Comparison of ENCODE assay signal across 21 cellular contexts in the genomic region with DNA sequence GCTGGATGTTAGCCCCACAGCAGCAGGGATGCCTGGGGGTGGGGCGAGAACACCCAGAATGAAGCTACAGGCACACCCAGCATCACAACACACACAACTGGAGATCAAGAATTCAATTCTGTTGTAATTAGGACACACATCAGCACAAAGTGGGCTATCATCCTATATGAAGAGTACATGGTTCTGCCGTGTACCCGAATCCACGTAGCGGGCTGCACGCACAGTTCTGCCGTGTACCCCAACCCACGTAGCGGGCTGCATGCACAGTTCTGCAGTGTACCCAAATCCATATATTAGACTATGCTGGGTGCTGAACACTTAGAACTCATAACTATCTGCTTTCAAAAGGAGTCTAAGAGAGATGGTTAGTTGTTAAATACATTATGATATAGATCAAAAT.
"Had no signal": no experiment of that assay in that cellular context is flagged by ENCODE, and none has a peak within 500 bp of the region (broad histone marks: within the 10 kb centered on the region; RNA-seq: fewer than 3 reads in every experiment).

No MANE protein-coding gene starts in this region.

- H3K4me1 ChIP-seq: gastroesophageal sphincter, left ventricle myocardium inferior, lower lobe of right lung, neural progenitor cell, right atrium auricular region, testis, transverse colon had no signal

- H3K9me3 Mint-ChIP-seq: immature natural killer cell had no signal

- H3K27me3 Mint-ChIP-seq: memory B cell; natural killer cell treated with Interleukin-12 subunit alpha and Interleukin-12 subunit beta and Interleukin-15 and Interleukin-18, amount 100 ng/mL, for 72 hours had no signal

- H3K9me3 ChIP-seq: esophagus squamous epithelium, gastroesophageal sphincter, left ventricle myocardium inferior, lower lobe of right lung, right atrium auricular region, testis, transverse colon had no signal

- H3K27ac ChIP-seq: esophagus squamous epithelium, gastroesophageal sphincter, left ventricle myocardium inferior, lower lobe of right lung, neural progenitor cell, right atrium auricular region, testis, transverse colon had no signal

- H3K27me3 ChIP-seq: esophagus squamous epithelium, gastroesophageal sphincter, neural progenitor cell, right atrium auricular region, testis, transverse colon had no signal

- H3K4me3 ChIP-seq: esophagus squamous epithelium, gastroesophageal sphincter, left ventricle myocardium inferior, lower lobe of right lung, neural progenitor cell, right atrium auricular region, testis, transverse colon had no signal

- DNase-seq: effector memory CD4-positive, alpha-beta T cell; esophagus squamous epithelium; foreskin fibroblast; glutamatergic neuron; immature natural killer cell; kidney; left cardiac atrium; left ventricle myocardium inferior; lower lobe of right lung; midbrain; occipital lobe; small intestine; stimulated activated CD4-positive, alpha-beta T cell treated with anti-CD3 and anti-CD28 coated beads, Interleukin-2, amount 100 ng/mL, for 48 hours; stimulated activated naive CD4-positive, alpha-beta T cell treated with Interleukin-2 at 50 U/mL for 16 hours; testis; transverse colon had no signal

- H3K4me3 Mint-ChIP-seq: immature natural killer cell; memory B cell; natural killer cell treated with Interleukin-12 subunit alpha and Interleukin-12 subunit beta and Interleukin-15 and Interleukin-18, amount 100 ng/mL, for 72 hours; neural progenitor cell had no signal

- ATAC-seq: gastroesophageal sphincter, left cardiac atrium, lower lobe of right lung had no signal

- H3K27ac Mint-ChIP-seq: immature natural killer cell, memory B cell, neural progenitor cell had no signal

- H3K36me3 ChIP-seq: esophagus squamous epithelium, gastroesophageal sphincter, left ventricle myocardium inferior, lower lobe of right lung, neural progenitor cell, right atrium auricular region, transverse colon had no signal
